In the genomic region with DNA sequence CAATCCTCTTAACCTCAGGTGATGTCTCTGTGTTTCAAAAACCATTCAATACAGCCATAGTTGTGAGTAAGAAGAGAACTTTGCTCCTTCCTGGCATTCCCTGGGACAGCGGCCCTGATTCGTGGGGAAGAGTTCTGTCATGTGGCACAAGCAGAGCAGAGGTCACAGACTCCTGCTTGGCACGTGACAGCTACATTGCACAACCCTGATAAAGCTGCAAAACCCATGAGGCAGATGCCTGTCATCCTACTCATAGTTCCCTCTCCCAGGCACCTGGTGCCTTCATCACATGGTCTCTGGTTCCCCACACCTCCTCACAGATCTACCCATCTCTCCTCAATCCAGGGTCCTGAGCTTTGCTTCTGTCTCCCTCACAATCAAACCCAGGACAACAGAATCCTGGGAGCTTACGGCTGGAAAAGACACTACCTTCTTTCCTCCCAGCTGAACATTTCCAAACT, we compare ENCODE assay signal across 1 cellular context.
TF ChIP-seq lines count a peak whose summit lies in the region.

No MANE protein-coding gene starts in this region.

TF ChIP-seq in HepG2, 621 proteins besides CTCF, POLR2A, EP300 and RAD21 (continued from another document and continues in another):
- TF ChIP-seq, protein P1, sequence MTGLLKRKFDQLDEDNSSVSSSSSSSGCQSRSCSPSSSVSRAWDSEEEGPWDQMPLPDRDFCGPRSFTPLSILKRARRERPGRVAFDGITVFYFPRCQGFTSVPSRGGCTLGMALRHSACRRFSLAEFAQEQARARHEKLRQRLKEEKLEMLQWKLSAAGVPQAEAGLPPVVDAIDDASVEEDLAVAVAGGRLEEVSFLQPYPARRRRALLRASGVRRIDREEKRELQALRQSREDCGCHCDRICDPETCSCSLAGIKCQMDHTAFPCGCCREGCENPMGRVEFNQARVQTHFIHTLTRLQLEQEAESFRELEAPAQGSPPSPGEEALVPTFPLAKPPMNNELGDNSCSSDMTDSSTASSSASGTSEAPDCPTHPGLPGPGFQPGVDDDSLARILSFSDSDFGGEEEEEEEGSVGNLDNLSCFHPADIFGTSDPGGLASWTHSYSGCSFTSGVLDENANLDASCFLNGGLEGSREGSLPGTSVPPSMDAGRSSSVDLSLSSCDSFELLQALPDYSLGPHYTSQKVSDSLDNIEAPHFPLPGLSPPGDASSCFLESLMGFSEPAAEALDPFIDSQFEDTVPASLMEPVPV (CRISPR knock-in tag; IDR thresholded peaks at IDR 0.05) = peak; percentile 89
- TF ChIP-seq, protein P2, sequence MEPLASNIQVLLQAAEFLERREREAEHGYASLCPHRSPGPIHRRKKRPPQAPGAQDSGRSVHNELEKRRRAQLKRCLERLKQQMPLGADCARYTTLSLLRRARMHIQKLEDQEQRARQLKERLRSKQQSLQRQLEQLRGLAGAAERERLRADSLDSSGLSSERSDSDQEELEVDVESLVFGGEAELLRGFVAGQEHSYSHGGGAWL (CRISPR knock-in tag; IDR thresholded peaks at IDR 0.05) = peak; percentile 93
- TF ChIP-seq ATRX (CRISPR knock-in tag; IDR thresholded peaks at IDR 0.05; ENCODE audit: borderline replicate concordance) = no peak
- peak; percentile 99 for TF ChIP-seq ERF (CRISPR knock-in tag; IDR thresholded peaks at IDR 0.05)
- peak; percentile 98 for TF ChIP-seq ZNF350 (CRISPR knock-in tag; IDR thresholded peaks at IDR 0.05; ENCODE audit: borderline replicate concordance, low read depth)
- TF ChIP-seq ZNF230 (CRISPR knock-in tag; IDR thresholded peaks at IDR 0.05) = peak; percentile 59; the same call in 1 of the 2 replicates
- no peak for TF ChIP-seq TEAD2 (CRISPR knock-in tag; IDR thresholded peaks at IDR 0.05)
- no peak for TF ChIP-seq ZFP82 (CRISPR knock-in tag; IDR thresholded peaks at IDR 0.05; ENCODE audit: borderline replicate concordance)
- no peak for TF ChIP-seq GTF3A (CRISPR knock-in tag; conservative IDR thresholded peaks at IDR 0.05)
- TF ChIP-seq, protein P3, sequence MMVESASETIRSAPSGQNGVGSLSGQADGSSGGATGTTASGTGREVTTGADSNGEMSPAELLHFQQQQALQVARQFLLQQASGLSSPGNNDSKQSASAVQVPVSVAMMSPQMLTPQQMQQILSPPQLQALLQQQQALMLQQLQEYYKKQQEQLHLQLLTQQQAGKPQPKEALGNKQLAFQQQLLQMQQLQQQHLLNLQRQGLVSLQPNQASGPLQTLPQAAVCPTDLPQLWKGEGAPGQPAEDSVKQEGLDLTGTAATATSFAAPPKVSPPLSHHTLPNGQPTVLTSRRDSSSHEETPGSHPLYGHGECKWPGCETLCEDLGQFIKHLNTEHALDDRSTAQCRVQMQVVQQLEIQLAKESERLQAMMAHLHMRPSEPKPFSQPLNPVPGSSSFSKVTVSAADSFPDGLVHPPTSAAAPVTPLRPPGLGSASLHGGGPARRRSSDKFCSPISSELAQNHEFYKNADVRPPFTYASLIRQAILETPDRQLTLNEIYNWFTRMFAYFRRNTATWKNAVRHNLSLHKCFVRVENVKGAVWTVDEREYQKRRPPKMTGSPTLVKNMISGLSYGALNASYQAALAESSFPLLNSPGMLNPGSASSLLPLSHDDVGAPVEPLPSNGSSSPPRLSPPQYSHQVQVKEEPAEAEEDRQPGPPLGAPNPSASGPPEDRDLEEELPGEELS (CRISPR knock-in tag; IDR thresholded peaks at IDR 0.05) = peak; percentile 96
- 0 out of 2 replicates have a peak, but pooled peaks have one; percentile 70 for TF ChIP-seq BRD4 (CRISPR knock-in tag; IDR thresholded peaks at IDR 0.05)
- TF ChIP-seq HMGA1 (CRISPR knock-in tag; conservative IDR thresholded peaks at IDR 0.05) = no peak
- TF ChIP-seq LCORL (IDR thresholded peaks at IDR 0.05) = no peak
- TF ChIP-seq LCORL (CRISPR knock-in tag; IDR thresholded peaks at IDR 0.05) = peak; percentile 91
- no peak for TF ChIP-seq TCF12 (IDR thresholded peaks at IDR 0.05)
- TF ChIP-seq TCF12 (CRISPR knock-in tag; IDR thresholded peaks at IDR 0.05) = peak; percentile 96
- TF ChIP-seq JUN (CRISPR knock-in tag; IDR thresholded peaks at IDR 0.05) = peak; percentile 80; the same call in 1 of the 2 replicates
- no peak; the same call in 1 of the 2 replicates for TF ChIP-seq SRF (IDR thresholded peaks at IDR 0.05; ENCODE audit: low read depth, low read length)
- TF ChIP-seq NFATC3 (CRISPR knock-in tag; IDR thresholded peaks at IDR 0.05) = no peak
- no peak for TF ChIP-seq HNRNPK (IDR thresholded peaks at IDR 0.05; ENCODE audit: low read depth, low read length, poor library complexity, severe bottlenecking)
- no peak for TF ChIP-seq ZNF737 (CRISPR knock-in tag; IDR thresholded peaks at IDR 0.05; ENCODE audit: borderline replicate concordance)
- TF ChIP-seq PHF20 (CRISPR knock-in tag; IDR thresholded peaks at IDR 0.05) = no peak; the same call in 1 of the 2 replicates
- TF ChIP-seq, protein P4, sequence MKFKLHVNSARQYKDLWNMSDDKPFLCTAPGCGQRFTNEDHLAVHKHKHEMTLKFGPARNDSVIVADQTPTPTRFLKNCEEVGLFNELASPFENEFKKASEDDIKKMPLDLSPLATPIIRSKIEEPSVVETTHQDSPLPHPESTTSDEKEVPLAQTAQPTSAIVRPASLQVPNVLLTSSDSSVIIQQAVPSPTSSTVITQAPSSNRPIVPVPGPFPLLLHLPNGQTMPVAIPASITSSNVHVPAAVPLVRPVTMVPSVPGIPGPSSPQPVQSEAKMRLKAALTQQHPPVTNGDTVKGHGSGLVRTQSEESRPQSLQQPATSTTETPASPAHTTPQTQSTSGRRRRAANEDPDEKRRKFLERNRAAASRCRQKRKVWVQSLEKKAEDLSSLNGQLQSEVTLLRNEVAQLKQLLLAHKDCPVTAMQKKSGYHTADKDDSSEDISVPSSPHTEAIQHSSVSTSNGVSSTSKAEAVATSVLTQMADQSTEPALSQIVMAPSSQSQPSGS (CRISPR knock-in tag; IDR thresholded peaks at IDR 0.05) = peak; percentile 94
- TF ChIP-seq ZNF777 (CRISPR knock-in tag; IDR thresholded peaks at IDR 0.05) = peak; percentile 64
- TF ChIP-seq, protein P5, sequence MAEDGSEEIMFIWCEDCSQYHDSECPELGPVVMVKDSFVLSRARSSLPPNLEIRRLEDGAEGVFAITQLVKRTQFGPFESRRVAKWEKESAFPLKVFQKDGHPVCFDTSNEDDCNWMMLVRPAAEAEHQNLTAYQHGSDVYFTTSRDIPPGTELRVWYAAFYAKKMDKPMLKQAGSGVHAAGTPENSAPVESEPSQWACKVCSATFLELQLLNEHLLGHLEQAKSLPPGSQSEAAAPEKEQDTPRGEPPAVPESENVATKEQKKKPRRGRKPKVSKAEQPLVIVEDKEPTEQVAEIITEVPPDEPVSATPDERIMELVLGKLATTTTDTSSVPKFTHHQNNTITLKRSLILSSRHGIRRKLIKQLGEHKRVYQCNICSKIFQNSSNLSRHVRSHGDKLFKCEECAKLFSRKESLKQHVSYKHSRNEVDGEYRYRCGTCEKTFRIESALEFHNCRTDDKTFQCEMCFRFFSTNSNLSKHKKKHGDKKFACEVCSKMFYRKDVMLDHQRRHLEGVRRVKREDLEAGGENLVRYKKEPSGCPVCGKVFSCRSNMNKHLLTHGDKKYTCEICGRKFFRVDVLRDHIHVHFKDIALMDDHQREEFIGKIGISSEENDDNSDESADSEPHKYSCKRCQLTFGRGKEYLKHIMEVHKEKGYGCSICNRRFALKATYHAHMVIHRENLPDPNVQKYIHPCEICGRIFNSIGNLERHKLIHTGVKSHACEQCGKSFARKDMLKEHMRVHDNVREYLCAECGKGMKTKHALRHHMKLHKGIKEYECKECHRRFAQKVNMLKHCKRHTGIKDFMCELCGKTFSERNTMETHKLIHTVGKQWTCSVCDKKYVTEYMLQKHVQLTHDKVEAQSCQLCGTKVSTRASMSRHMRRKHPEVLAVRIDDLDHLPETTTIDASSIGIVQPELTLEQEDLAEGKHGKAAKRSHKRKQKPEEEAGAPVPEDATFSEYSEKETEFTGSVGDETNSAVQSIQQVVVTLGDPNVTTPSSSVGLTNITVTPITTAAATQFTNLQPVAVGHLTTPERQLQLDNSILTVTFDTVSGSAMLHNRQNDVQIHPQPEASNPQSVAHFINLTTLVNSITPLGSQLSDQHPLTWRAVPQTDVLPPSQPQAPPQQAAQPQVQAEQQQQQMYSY (CRISPR knock-in tag; IDR thresholded peaks at IDR 0.05) = 0 out of 2 replicates have a peak, but pooled peaks have one; percentile 36
- TF ChIP-seq, protein P6, sequence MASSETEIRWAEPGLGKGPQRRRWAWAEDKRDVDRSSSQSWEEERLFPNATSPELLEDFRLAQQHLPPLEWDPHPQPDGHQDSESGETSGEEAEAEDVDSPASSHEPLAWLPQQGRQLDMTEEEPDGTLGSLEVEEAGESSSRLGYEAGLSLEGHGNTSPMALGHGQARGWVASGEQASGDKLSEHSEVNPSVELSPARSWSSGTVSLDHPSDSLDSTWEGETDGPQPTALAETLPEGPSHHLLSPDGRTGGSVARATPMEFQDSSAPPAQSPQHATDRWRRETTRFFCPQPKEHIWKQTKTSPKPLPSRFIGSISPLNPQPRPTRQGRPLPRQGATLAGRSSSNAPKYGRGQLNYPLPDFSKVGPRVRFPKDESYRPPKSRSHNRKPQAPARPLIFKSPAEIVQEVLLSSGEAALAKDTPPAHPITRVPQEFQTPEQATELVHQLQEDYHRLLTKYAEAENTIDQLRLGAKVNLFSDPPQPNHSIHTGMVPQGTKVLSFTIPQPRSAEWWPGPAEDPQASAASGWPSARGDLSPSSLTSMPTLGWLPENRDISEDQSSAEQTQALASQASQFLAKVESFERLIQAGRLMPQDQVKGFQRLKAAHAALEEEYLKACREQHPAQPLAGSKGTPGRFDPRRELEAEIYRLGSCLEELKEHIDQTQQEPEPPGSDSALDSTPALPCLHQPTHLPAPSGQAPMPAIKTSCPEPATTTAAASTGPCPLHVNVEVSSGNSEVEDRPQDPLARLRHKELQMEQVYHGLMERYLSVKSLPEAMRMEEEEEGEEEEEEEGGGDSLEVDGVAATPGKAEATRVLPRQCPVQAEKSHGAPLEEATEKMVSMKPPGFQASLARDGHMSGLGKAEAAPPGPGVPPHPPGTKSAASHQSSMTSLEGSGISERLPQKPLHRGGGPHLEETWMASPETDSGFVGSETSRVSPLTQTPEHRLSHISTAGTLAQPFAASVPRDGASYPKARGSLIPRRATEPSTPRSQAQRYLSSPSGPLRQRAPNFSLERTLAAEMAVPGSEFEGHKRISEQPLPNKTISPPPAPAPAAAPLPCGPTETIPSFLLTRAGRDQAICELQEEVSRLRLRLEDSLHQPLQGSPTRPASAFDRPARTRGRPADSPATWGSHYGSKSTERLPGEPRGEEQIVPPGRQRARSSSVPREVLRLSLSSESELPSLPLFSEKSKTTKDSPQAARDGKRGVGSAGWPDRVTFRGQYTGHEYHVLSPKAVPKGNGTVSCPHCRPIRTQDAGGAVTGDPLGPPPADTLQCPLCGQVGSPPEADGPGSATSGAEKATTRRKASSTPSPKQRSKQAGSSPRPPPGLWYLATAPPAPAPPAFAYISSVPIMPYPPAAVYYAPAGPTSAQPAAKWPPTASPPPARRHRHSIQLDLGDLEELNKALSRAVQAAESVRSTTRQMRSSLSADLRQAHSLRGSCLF (CRISPR knock-in tag; IDR thresholded peaks at IDR 0.05; ENCODE audit: borderline replicate concordance) = no peak; the same call in 1 of the 2 replicates
- TF ChIP-seq ZNF841 (CRISPR knock-in tag; IDR thresholded peaks at IDR 0.05; ENCODE audit: borderline replicate concordance) = no peak
- TF ChIP-seq CBX2 (IDR thresholded peaks at IDR 0.05; ENCODE audit: low read depth, low read length) = no peak
- TF ChIP-seq CBX2 (CRISPR knock-in tag; IDR thresholded peaks at IDR 0.05; ENCODE audit: low read depth) = 0 out of 2 replicates have a peak, but pooled peaks have one; percentile 83
- TF ChIP-seq, protein P7, sequence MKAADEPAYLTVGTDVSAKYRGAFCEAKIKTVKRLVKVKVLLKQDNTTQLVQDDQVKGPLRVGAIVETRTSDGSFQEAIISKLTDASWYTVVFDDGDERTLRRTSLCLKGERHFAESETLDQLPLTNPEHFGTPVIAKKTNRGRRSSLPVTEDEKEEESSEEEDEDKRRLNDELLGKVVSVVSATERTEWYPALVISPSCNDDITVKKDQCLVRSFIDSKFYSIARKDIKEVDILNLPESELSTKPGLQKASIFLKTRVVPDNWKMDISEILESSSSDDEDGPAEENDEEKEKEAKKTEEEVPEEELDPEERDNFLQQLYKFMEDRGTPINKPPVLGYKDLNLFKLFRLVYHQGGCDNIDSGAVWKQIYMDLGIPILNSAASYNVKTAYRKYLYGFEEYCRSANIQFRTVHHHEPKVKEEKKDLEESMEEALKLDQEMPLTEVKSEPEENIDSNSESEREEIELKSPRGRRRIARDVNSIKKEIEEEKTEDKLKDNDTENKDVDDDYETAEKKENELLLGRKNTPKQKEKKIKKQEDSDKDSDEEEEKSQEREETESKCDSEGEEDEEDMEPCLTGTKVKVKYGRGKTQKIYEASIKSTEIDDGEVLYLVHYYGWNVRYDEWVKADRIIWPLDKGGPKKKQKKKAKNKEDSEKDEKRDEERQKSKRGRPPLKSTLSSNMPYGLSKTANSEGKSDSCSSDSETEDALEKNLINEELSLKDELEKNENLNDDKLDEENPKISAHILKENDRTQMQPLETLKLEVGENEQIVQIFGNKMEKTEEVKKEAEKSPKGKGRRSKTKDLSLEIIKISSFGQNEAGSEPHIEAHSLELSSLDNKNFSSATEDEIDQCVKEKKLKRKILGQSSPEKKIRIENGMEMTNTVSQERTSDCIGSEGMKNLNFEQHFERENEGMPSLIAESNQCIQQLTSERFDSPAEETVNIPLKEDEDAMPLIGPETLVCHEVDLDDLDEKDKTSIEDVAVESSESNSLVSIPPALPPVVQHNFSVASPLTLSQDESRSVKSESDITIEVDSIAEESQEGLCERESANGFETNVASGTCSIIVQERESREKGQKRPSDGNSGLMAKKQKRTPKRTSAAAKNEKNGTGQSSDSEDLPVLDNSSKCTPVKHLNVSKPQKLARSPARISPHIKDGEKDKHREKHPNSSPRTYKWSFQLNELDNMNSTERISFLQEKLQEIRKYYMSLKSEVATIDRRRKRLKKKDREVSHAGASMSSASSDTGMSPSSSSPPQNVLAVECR (CRISPR knock-in tag; IDR thresholded peaks at IDR 0.05; ENCODE audit: borderline replicate concordance) = peak; percentile 93
- TF ChIP-seq, protein P8, sequence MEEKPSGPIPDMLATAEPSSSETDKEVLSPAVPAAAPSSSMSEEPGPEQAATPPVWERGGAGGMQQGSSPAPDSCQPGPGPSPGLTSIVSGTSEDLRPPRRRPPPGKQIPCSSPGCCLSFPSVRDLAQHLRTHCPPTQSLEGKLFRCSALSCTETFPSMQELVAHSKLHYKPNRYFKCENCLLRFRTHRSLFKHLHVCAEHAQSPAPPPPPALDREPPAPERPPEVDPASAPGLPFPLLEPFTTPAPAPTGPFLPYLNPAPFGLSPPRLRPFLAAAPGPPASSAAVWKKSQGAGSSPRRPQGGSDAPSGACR (CRISPR knock-in tag; IDR thresholded peaks at IDR 0.05) = peak; percentile 96
- TF ChIP-seq REL (CRISPR knock-in tag; conservative IDR thresholded peaks at IDR 0.05) = no peak
- TF ChIP-seq NFE2 (CRISPR knock-in tag; IDR thresholded peaks at IDR 0.05) = no peak
- TF ChIP-seq SALL2 (CRISPR knock-in tag; IDR thresholded peaks at IDR 0.05) = peak; percentile 97
- TF ChIP-seq RAD51 (IDR thresholded peaks at IDR 0.05; ENCODE audit: borderline replicate concordance) = peak; percentile 94
- no peak for TF ChIP-seq ZNF24 (IDR thresholded peaks at IDR 0.05)
- TF ChIP-seq, protein P9, sequence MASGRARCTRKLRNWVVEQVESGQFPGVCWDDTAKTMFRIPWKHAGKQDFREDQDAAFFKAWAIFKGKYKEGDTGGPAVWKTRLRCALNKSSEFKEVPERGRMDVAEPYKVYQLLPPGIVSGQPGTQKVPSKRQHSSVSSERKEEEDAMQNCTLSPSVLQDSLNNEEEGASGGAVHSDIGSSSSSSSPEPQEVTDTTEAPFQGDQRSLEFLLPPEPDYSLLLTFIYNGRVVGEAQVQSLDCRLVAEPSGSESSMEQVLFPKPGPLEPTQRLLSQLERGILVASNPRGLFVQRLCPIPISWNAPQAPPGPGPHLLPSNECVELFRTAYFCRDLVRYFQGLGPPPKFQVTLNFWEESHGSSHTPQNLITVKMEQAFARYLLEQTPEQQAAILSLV (CRISPR knock-in tag; IDR thresholded peaks at IDR 0.05; ENCODE audit: borderline replicate concordance) = peak; percentile 90; the same call in 1 of the 2 replicates
- peak; percentile 87 for TF ChIP-seq ASH2L (IDR thresholded peaks at IDR 0.05; ENCODE audit: insufficient read length, low read depth, low read length)
- peak; percentile 93 for TF ChIP-seq ZNF468 (CRISPR knock-in tag; IDR thresholded peaks at IDR 0.05)
